In the genomic region with DNA sequence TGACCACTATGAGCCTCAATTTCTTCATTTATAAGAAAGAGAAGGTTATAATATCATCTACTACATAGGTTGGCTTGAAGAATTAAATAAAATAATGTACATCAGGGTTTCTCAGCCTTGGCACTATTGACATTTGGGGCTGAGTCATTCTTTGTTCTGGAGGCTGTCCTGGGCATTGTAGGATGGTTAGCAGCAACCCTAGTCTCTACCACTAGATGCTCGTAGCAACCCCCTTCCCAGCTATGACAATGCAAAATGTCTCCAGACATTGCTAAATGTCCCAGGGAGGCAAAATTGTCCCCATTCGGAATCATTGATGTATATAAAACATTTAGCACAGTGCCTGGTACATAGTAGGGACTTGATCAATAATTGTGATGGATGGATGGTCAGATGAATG, we compare ENCODE assay signal across 1 cellular context.
TF ChIP-seq lines count a peak whose summit lies in the region.

No MANE protein-coding gene starts in this region.

TF ChIP-seq in H1, 55 proteins besides CTCF, POLR2A, EP300 and RAD21 (continued from another document):
- TF ChIP-seq MAFK (IDR thresholded peaks at IDR 0.05; ENCODE audit: low read depth, low read length) = peak; percentile 63; the same call in 1 of the 2 replicates
- TF ChIP-seq CEBPB (IDR thresholded peaks at IDR 0.05; ENCODE audit: low read depth, low read length) = no peak
- no peak for TF ChIP-seq HDAC2 (IDR thresholded peaks at IDR 0.05; ENCODE audit: borderline replicate concordance in 1 of 2, low read depth in 2 of 2, low read length in 2 of 2)
- no peak for TF ChIP-seq JUND (IDR thresholded peaks at IDR 0.05; ENCODE audit: low read length)
- TF ChIP-seq, protein P1, sequence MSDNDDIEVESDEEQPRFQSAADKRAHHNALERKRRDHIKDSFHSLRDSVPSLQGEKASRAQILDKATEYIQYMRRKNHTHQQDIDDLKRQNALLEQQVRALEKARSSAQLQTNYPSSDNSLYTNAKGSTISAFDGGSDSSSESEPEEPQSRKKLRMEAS (IDR thresholded peaks at IDR 0.05) = no peak
- no peak for TF ChIP-seq TBP (IDR thresholded peaks at IDR 0.05; ENCODE audit: low read depth, low read length)
- TF ChIP-seq ZNF274 (IDR thresholded peaks at IDR 0.05; ENCODE audit: borderline replicate concordance, extremely low read depth, low read length) = no peak
- TF ChIP-seq SIRT6 (IDR thresholded peaks at IDR 0.05; ENCODE audit: low read length) = no peak
- TF ChIP-seq SP4 (IDR thresholded peaks at IDR 0.05; ENCODE audit: low read length) = no peak
- TF ChIP-seq, protein P2, sequence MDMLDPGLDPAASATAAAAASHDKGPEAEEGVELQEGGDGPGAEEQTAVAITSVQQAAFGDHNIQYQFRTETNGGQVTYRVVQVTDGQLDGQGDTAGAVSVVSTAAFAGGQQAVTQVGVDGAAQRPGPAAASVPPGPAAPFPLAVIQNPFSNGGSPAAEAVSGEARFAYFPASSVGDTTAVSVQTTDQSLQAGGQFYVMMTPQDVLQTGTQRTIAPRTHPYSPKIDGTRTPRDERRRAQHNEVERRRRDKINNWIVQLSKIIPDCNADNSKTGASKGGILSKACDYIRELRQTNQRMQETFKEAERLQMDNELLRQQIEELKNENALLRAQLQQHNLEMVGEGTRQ (IDR thresholded peaks at IDR 0.05; ENCODE audit: low read length) = no peak
- TF ChIP-seq CBX5 (IDR thresholded peaks at IDR 0.05; ENCODE audit: low read depth, low read length) = no peak
- no peak for TF ChIP-seq ASH2L (IDR thresholded peaks at IDR 0.05; ENCODE audit: low read length)
- peak; percentile 92 for TF ChIP-seq BACH1 (IDR thresholded peaks at IDR 0.05; ENCODE audit: low read length)
- TF ChIP-seq CHD2 (IDR thresholded peaks at IDR 0.05; ENCODE audit: low read length) = no peak
